ENCODE assay signal across 28 cellular contexts in the genomic region with DNA sequence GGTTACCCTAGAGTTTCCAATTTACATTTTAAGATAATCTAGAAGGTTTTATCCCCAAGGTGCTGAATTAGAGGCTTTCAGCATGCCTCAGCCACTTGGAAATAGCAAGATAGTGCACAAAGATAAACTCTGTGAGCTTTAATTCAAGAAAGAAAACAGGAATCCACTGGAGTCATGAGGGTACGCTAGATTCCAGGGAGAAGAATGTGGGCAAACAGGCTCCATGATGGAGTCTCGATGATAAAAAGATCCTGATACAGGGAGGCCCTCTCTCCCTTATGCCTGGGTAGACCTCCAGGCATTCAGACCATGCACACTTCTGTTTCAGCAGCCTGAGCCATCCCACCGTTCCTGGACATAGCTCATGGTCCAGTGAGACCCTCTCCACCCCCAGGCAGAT.
"Had no signal": no experiment of that assay in that cellular context is flagged by ENCODE, and none has a peak within 500 bp of the region (broad histone marks: within the 10 kb centered on the region; RNA-seq: fewer than 3 reads in every experiment).

No MANE protein-coding gene starts in this region.

- H3K27ac ChIP-seq: body of pancreas, brain microvascular endothelial cell, breast epithelium, VCaP had no signal

- ATAC-seq: activated CD8-positive, alpha-beta memory T cell treated with anti-CD3 and anti-CD28 coated beads, Interleukin-2, amount 10 ng/mL, durations not matched to agents 7 days and 5 days; activated naive CD8-positive, alpha-beta T cell treated with anti-CD3 and anti-CD28 coated beads, Interleukin-2, amount 50 U/mL, for 24 hours; body of pancreas had no signal

- H3K36me3 ChIP-seq: brain microvascular endothelial cell, breast epithelium had no signal

- DNase-seq: activated B cell treated with CpG ODN at 0.5 μM for 24 hours; activated CD4-positive, alpha-beta memory T cell treated with anti-CD3 and anti-CD28 coated beads, Interleukin-2, amount 10 ng/mL, durations not matched to agents 7 days and 5 days; activated CD4-positive, alpha-beta T cell treated with anti-CD3 and anti-CD28 coated beads for 36 hours; activated CD4-positive, alpha-beta T cell treated with anti-CD3 and anti-CD28 coated beads for 48 hours; activated CD4-positive, alpha-beta T cell treated with anti-CD3 and anti-CD28 coated beads, Interleukin-2, amount 10 ng/mL, durations not matched to agents 7 days and 5 days; activated CD4-positive, alpha-beta T cell treated with anti-CD3 and anti-CD28 coated beads, Interleukin-2, amount 50 U/mL, for 48 hours; activated CD4-positive, CD25-positive, alpha-beta regulatory T cell treated with anti-CD3 and anti-CD28 coated beads, Interleukin-2, amount 50 U/mL, for 72 hours; activated CD8-positive, alpha-beta memory T cell treated with anti-CD3 and anti-CD28 coated beads for 24 hours; activated CD8-positive, alpha-beta memory T cell treated with anti-CD3 and anti-CD28 coated beads, Interleukin-2, amount 10 ng/mL, durations not matched to agents 7 days and 5 days; activated CD8-positive, alpha-beta memory T cell treated with anti-CD3 and anti-CD28 coated beads, Interleukin-2, amount 50 U/mL, for 48 hours; activated CD8-positive, alpha-beta T cell treated with anti-CD3 and anti-CD28 coated beads, Interleukin-2, amount 10 ng/mL, durations not matched to agents 7 days and 5 days; activated effector memory CD4-positive, alpha-beta T cell treated with Interleukin-2 at 50 U/mL for 16 hours; activated gamma-delta T cell; activated naive CD4-positive, alpha-beta T cell treated with anti-CD3 and anti-CD28 coated beads, Interleukin-2, amount 10 ng/mL, durations not matched to agents 7 days and 5 days; activated naive CD4-positive, alpha-beta T cell treated with Interleukin-2 at 50 U/mL for 16 hours; activated naive CD8-positive, alpha-beta T cell treated with anti-CD3 and anti-CD28 coated beads, Interleukin-2, amount 10 ng/mL, durations not matched to agents 7 days and 5 days; activated naive CD8-positive, alpha-beta T cell treated with anti-CD3 and anti-CD28 coated beads, Interleukin-2, amount 50 U/mL, for 24 hours; activated T-cell treated with anti-CD3 and anti-CD28 coated beads, Interleukin-2, amount 50 U/mL, for 24 hours; activated T-cell treated with anti-CD3 and anti-CD28 coated beads, Interleukin-2, amount 50 U/mL, for 48 hours; aorta; body of pancreas; brain microvascular endothelial cell; central memory CD4-positive, alpha-beta T cell; T-helper 1 cell; T-helper 2 cell; T-helper 9 cell had no signal

- H3K4me1 ChIP-seq: body of pancreas, breast epithelium had no signal

- H3K4me3 ChIP-seq: body of pancreas, breast epithelium had no signal

- H3K9me3 ChIP-seq: body of pancreas, breast epithelium had no signal

- H3K27me3 ChIP-seq: body of pancreas, brain microvascular endothelial cell, breast epithelium had no signal
